10 cellular contexts compared by ENCODE assay signal in genomic region chr3:105791919-105792786, GRCh38.
DNase-seq lines count a peak whose midpoint lies in the region; ATAC-seq, FAIRE-seq and TF ChIP-seq lines count a peak whose summit lies in the region.
"Had no signal": no experiment of that assay in that cellular context is flagged by ENCODE, and none has a peak within 500 bp of the region (broad histone marks: within the 10 kb centered on the region; RNA-seq: fewer than 3 reads in every experiment).

No MANE protein-coding gene starts in this region.

- TF ChIP-seq CTCF in CD4-positive, alpha-beta T cell (IDR thresholded peaks at IDR 0.05), result no peak
- TF ChIP-seq CTCF in Peyer's patch (IDR thresholded peaks at IDR 0.05) (no peak), fibroblast of pulmonary artery (IDR thresholded peaks at IDR 0.05; ENCODE audit: low read length, missing control alignments) (no peak)

- no peaks in the 10 kb centered on the region for H3K4me1 ChIP-seq in Peyer's patch

- no peaks in the 10 kb centered on the region for H3K27me3 Mint-ChIP-seq in CD4-positive, alpha-beta T cell

- no peaks in the 10 kb centered on the region for H3K27me3 ChIP-seq in CD4-positive, alpha-beta T cell (ENCODE audit: control insufficient read depth, insufficient read depth, low read length)
- H3K27me3 ChIP-seq in Peyer's patch, result no peaks in the 10 kb centered on the region

- no peak for ATAC-seq in CD4-positive, alpha-beta T cell (ENCODE audit: poor library complexity)
- ATAC-seq in HG02798 (IDR thresholded peaks at IDR 0.05; ENCODE audit: poor library complexity, unreplicated experiment) (no peak), GM21526 (IDR thresholded peaks at IDR 0.05; ENCODE audit: low FRiP score, unreplicated experiment) (no peak)

- H3K9me3 Mint-ChIP-seq in CD4-positive, alpha-beta T cell, result no peaks in the 10 kb centered on the region

- FAIRE-seq in GM12891 (lab: Jason Lieb, UNC), result no peak

- H3K36me3 ChIP-seq in Peyer's patch, result no peaks in the 10 kb centered on the region

- H3K4me3 ChIP-seq in Peyer's patch (no peak overlapping the region), fibroblast of pulmonary artery (replicated peaks; ENCODE audit: low read depth, low read length) (no peak overlapping the region)

- no peak overlapping the region for H3K27ac ChIP-seq in CD4-positive, alpha-beta T cell (ENCODE audit: low read depth, low read length)
- H3K27ac ChIP-seq in Peyer's patch, result peak overlapping the region in 3 of 4 donors; percentile 19 to 58 (median 51)
- H3K27ac ChIP-seq: HL-60, VCaP had no signal

- H3K27ac Mint-ChIP-seq in CD4-positive, alpha-beta T cell, result peak overlapping the region; percentile 9

- no peak overlapping the region for H3K4me3 Mint-ChIP-seq in CD4-positive, alpha-beta T cell

- TF ChIP-seq POLR2A in Peyer's patch (IDR thresholded peaks at IDR 0.05), result no peak
- TF ChIP-seq POLR2A in GM12891 (IDR thresholded peaks at IDR 0.05; ENCODE audit: low read depth, low read length), result no peak

- DNase-seq in CD4-positive, alpha-beta T cell, result no peak
- DNase-seq in Peyer's patch (peak in 2 of 3 donors; percentile 37 to 81), fibroblast of pulmonary artery (ENCODE audit: low read depth) (peak; percentile 99), posterior vena cava (ENCODE audit: low spot score) (peak; percentile 86), GM19238 (ENCODE audit: insufficient read length, low spot score) (no peak), GM12891 (ENCODE audit: insufficient read length, low spot score) (no peak)

- intact Hi-C loops in CD4-positive, alpha-beta T cell (cut with DNase I, micrococcal nuclease), result no loop called here
- intact Hi-C loops in posterior vena cava (cut with DNase I), result no loop called here

- CTCF ChIA-PET in CD4-positive, alpha-beta T cell (lab: Charles Lee), result interaction anchor here (0.5 kb wide), 1 partner anchor 113 kb away, joined by 4 read pairs; no protein-coding TSS in a partner anchor

- POLR2A ChIA-PET in CD4-positive, alpha-beta T cell (lab: Charles Lee), result no interaction called here

- peaks cover 72% of the 10 kb centered on the region for H3K4me1 Mint-ChIP-seq in CD4-positive, alpha-beta T cell (ENCODE audit: low read depth)

- H3K9me3 ChIP-seq in CD4-positive, alpha-beta T cell (ENCODE audit: control insufficient read depth, low read length), result no peaks in the 10 kb centered on the region
- H3K9me3 ChIP-seq in Peyer's patch, result no peaks in the 10 kb centered on the region

- peaks cover 33% of the 10 kb centered on the region for H3K36me3 Mint-ChIP-seq in CD4-positive, alpha-beta T cell (ENCODE audit: low read depth)

TF ChIP-seq in GM12891, 5 proteins besides CTCF, POLR2A, EP300 and RAD21:
- no peak for TF ChIP-seq POLR2AphosphoS5 (IDR thresholded peaks at IDR 0.05; ENCODE audit: low read depth, low read length)
- TF ChIP-seq PAX5 (IDR thresholded peaks at IDR 0.05; ENCODE audit: insufficient read depth, low read length, severe bottlenecking), result no peak
- no peak for TF ChIP-seq SPI1 (IDR thresholded peaks at IDR 0.05; ENCODE audit: low read depth, low read length)
- no peak for TF ChIP-seq TAF1 (IDR thresholded peaks at IDR 0.05; ENCODE audit: low read depth, low read length)
- TF ChIP-seq POU2F2 (IDR thresholded peaks at IDR 0.05; ENCODE audit: low read depth, low read length), result no peak

Comparison
In these comparisons a context has a peak if more than half of its experiments do, and no peak if none do; other contexts are left out.
1. DNase-seq: peak in Peyer's patch (2 of 3), fibroblast of pulmonary artery (single experiment) and posterior vena cava (single experiment); none in CD4-positive, alpha-beta T cell (0 of 10), GM19238 (single experiment) and GM12891 (single experiment).